In genomic region chr16:47008174-47008573, GRCh38 we compare ENCODE assay signal across 21 cellular contexts. TPM values are rescaled to one million over a fixed set of nuclear protein-coding genes. Genes with fewer than 3 reads are reported as not detected.
DNase-seq lines count a peak whose midpoint lies in the region; ATAC-seq, FAIRE-seq and TF ChIP-seq lines count a peak whose summit lies in the region.
"Had no signal": no experiment of that assay in that cellular context is flagged by ENCODE, and none has a peak within 500 bp of the region (broad histone marks: within the 10 kb centered on the region; RNA-seq: fewer than 3 reads in every experiment).

No MANE protein-coding gene starts in this region.

- CTCF ChIA-PET in IMR-90 (lab: Yijun Ruan, JAX): interaction anchor here (0.7 kb wide), 1 partner anchor 11 kb away, joined by 3 read pairs; no protein-coding TSS in a partner anchor

- H3K27ac Mint-ChIP-seq in CD14-positive monocyte: peak overlapping the region in 1 of 7 donors; percentile 16
- H3K27ac Mint-ChIP-seq in natural killer cell treated with Interleukin-12 subunit alpha and Interleukin-12 subunit beta and Interleukin-15 and Interleukin-18, amount 100 ng/mL, for 72 hours: no peak overlapping the region
- H3K27ac Mint-ChIP-seq: CD4-positive, alpha-beta T cell had no signal

- dilution Hi-C loops in IMR-90 (cut with HindIII; ENCODE audit: low sequenced_read_pairs, unreplicated experiment) (no loop called here), keratinocyte (cut with MboI; ENCODE audit: extremely low pct_ligation_motif_present, low sequenced_read_pairs) (no loop called here)

- H4K20me1 ChIP-seq in IMR-90 (ENCODE audit: insufficient read depth, low read length) (no peaks in the 10 kb centered on the region), keratinocyte (ENCODE audit: control insufficient read depth, extremely low read depth, insufficient read depth, low read length) (no peaks in the 10 kb centered on the region)

- no TSS peak for BruUV-seq in IMR-90 (replicated peaks; lab: Mats Ljungman, UMichigan)

- peak overlapping the region; percentile 81 for H2AFZ ChIP-seq in IMR-90 (replicated peaks; ENCODE audit: low read length, poor library complexity)
- H2AFZ ChIP-seq in keratinocyte (ENCODE audit: control insufficient read depth, low read length): peak overlapping the region; percentile 60

- FAIRE-seq in bronchial epithelial cell (lab: Jason Lieb, UNC) (no peak), keratinocyte (lab: Jason Lieb, UNC) (no peak)
- FAIRE-seq: A204.1, GM12892, H1, HTR-8/SVneo had no signal

- peaks cover 2% of the 10 kb centered on the region; the same call in 1 of the 2 replicates for H3K4me1 ChIP-seq in IMR-90 (ENCODE audit: control insufficient read depth, insufficient read depth, low read length)
- H3K4me1 ChIP-seq in keratinocyte (ENCODE audit: control insufficient read depth, extremely low read depth, insufficient read depth, low read length): peaks cover 4% of the 10 kb centered on the region
- H3K4me1 ChIP-seq in psoas muscle: no peaks in the 10 kb centered on the region

- no peaks in the 10 kb centered on the region for H3K4me1 Mint-ChIP-seq in CD14-positive monocyte
- H3K4me1 Mint-ChIP-seq in natural killer cell treated with Interleukin-12 subunit alpha and Interleukin-12 subunit beta and Interleukin-15 and Interleukin-18, amount 100 ng/mL, for 72 hours (ENCODE audit: low read depth in 2 of 2): no peaks in the 10 kb centered on the region

- no peak overlapping the region for H2BK120ac ChIP-seq in IMR-90 (ENCODE audit: low read depth, low read length)

- no peak for TF ChIP-seq RAD21 in IMR-90 (IDR thresholded peaks at IDR 0.05; ENCODE audit: low read length)

- H3K23ac ChIP-seq in IMR-90 (ENCODE audit: low read depth, low read length): no peak overlapping the region

- H3K14ac ChIP-seq in IMR-90 (replicated peaks; ENCODE audit: low read depth, low read length): no peak overlapping the region

- POLR2A ChIA-PET in IMR-90 (lab: Charles Lee; ENCODE audit: unreplicated experiment): interaction anchor here (0.6 kb wide), 1 partner anchor 135 kb away, joined by 3 read pairs; no protein-coding TSS in a partner anchor

- no peaks in the 10 kb centered on the region for H3K79me1 ChIP-seq in IMR-90 (ENCODE audit: low read depth in 1 of 2, low read length in 2 of 2)

- in situ Hi-C loops in ACHN (cut with HindIII; ENCODE audit: low pct_ligation_motif_present, low pct_unique_long_range_greater_than_20kb, low sequenced_read_pairs) (no loop called here), IMR-90 (cut with MboI; ENCODE audit: low sequenced_read_pairs) (no loop called here)

- H3K4me2 ChIP-seq in IMR-90 (ENCODE audit: low read depth, low read length): peak overlapping the region; percentile 12; the same call in 1 of the 2 replicates
- no peak overlapping the region for H3K4me2 ChIP-seq in keratinocyte (ENCODE audit: control insufficient read depth, extremely low read depth, insufficient read depth, low read depth, low read length)

- H2AK9ac ChIP-seq in IMR-90 (replicated peaks; ENCODE audit: low read depth, low read length, poor library complexity): no peak overlapping the region

- no peak overlapping the region for H3K4me3 ChIP-seq in IMR-90 (ENCODE audit: insufficient read depth, low read depth, low read length)
- no peak overlapping the region for H3K4me3 ChIP-seq in bronchial epithelial cell (ENCODE audit: low read depth, low read length)
- H3K4me3 ChIP-seq in keratinocyte (ENCODE audit: control insufficient read depth in 2 of 3, extremely low read depth in 1 of 3, insufficient read depth in 2 of 3, low read depth in 1 of 3, low read length in 3 of 3): no peak overlapping the region
- H3K4me3 ChIP-seq in psoas muscle: no peak overlapping the region

- peaks cover 0 to 5% (median 2%) of the 10 kb centered on the region in 3 donors for H3K27me3 Mint-ChIP-seq in CD14-positive monocyte (ENCODE audit: low read depth in 3 of 3)
- H3K27me3 Mint-ChIP-seq in natural killer cell treated with Interleukin-12 subunit alpha and Interleukin-12 subunit beta and Interleukin-15 and Interleukin-18, amount 100 ng/mL, for 72 hours: peaks cover 5 to 9% of the 10 kb centered on the region in 2 donors
- H3K27me3 Mint-ChIP-seq: CD4-positive, alpha-beta T cell had no signal

- intact Hi-C loops in IMR-90 (cut with micrococcal nuclease) (no loop called here), psoas muscle (cut with DNase I) (no loop called here), CD14-positive monocyte (cut with micrococcal nuclease) (no loop called here)

- no peak overlapping the region for H2BK5ac ChIP-seq in IMR-90 (ENCODE audit: low read depth, low read length, poor library complexity, severe bottlenecking)

- DNase-seq in ACHN (peak; percentile 3), IMR-90 (peak; percentile 25), bronchial epithelial cell (ENCODE audit: low read depth) (peak; percentile 9), keratinocyte (ENCODE audit: low read depth, low spot score) (no peak), psoas muscle (no peak), CD14-positive monocyte (ENCODE audit: low spot score) (no peak)
- DNase-seq in natural killer cell treated with Interleukin-12 subunit alpha and Interleukin-12 subunit beta and Interleukin-15 and Interleukin-18, amount 100 ng/mL, for 72 hours (ENCODE audit: low spot score): no peak
- DNase-seq: CD4-positive, alpha-beta T cell; COR-L47; DMS79; NCI-H1694; NCI-H2081; NCI-H2171; NCI-H446; NCI-H526 treated with DMSO at 0.1 percent for 48 hours; Right ventricle myocardium superior had no signal

- H2AK5ac ChIP-seq in IMR-90 (ENCODE audit: low read depth, low read length): no peak overlapping the region

- peak; percentile 32 for ATAC-seq in IMR-90 (ENCODE audit: low read depth)
- ATAC-seq in psoas muscle: no peak
- no peak for ATAC-seq in natural killer cell treated with Interleukin-12 subunit alpha and Interleukin-12 subunit beta and Interleukin-15 and Interleukin-18, amount 100 ng/mL, for 72 hours
- ATAC-seq: HCT116 had no signal

- no peak overlapping the region for H2BK20ac ChIP-seq in IMR-90 (ENCODE audit: low read depth, low read length)

- no peak overlapping the region for H4K5ac ChIP-seq in IMR-90 (ENCODE audit: low read depth, low read length)

- H3K36me3 ChIP-seq in IMR-90 (ENCODE audit: control insufficient read depth, insufficient read depth, low read length) (no peaks in the 10 kb centered on the region), bronchial epithelial cell (ENCODE audit: control insufficient read depth, insufficient read depth, low read length) (no peaks in the 10 kb centered on the region), keratinocyte (ENCODE audit: control insufficient read depth in 2 of 2, extremely low read depth in 1 of 2, insufficient read depth in 2 of 2, low read length in 2 of 2) (no peaks in the 10 kb centered on the region), psoas muscle (ENCODE audit: insufficient read depth in 1 of 2, low read depth in 1 of 2) (no peaks in the 10 kb centered on the region)

- no peak overlapping the region for H2BK15ac ChIP-seq in IMR-90 (ENCODE audit: low read depth, low read length)

- no peak overlapping the region for H3K56ac ChIP-seq in IMR-90 (ENCODE audit: extremely low read depth, insufficient read depth, low read length)

- H3K9ac ChIP-seq in IMR-90 (ENCODE audit: low read depth, low read length) (no peak overlapping the region), keratinocyte (ENCODE audit: control insufficient read depth, extremely low read depth, insufficient read depth, low read length) (no peak overlapping the region)

- no peaks in the 10 kb centered on the region for H3K9me3 ChIP-seq in IMR-90 (ENCODE audit: control insufficient read depth, insufficient read depth, low read length)
- no peaks in the 10 kb centered on the region for H3K9me3 ChIP-seq in keratinocyte (ENCODE audit: control insufficient read depth, low read depth, low read length)
- no peaks in the 10 kb centered on the region for H3K9me3 ChIP-seq in psoas muscle

- no peaks in the 10 kb centered on the region for H3K36me3 Mint-ChIP-seq in CD14-positive monocyte
- H3K36me3 Mint-ChIP-seq in natural killer cell treated with Interleukin-12 subunit alpha and Interleukin-12 subunit beta and Interleukin-15 and Interleukin-18, amount 100 ng/mL, for 72 hours: no peaks in the 10 kb centered on the region

- H3K79me2 ChIP-seq in keratinocyte (ENCODE audit: control insufficient read depth, insufficient read depth, low read length): no peaks in the 10 kb centered on the region

- no peak overlapping the region for H3K4ac ChIP-seq in IMR-90 (ENCODE audit: low read depth, low read length)

- H3K18ac ChIP-seq in IMR-90 (ENCODE audit: low read depth, low read length): no peak overlapping the region

- no peak overlapping the region for H3K4me3 Mint-ChIP-seq in CD14-positive monocyte
- H3K4me3 Mint-ChIP-seq in natural killer cell treated with Interleukin-12 subunit alpha and Interleukin-12 subunit beta and Interleukin-15 and Interleukin-18, amount 100 ng/mL, for 72 hours: no peak overlapping the region
- H3K4me3 Mint-ChIP-seq: CD4-positive, alpha-beta T cell had no signal

- H3K9me3 Mint-ChIP-seq in CD14-positive monocyte: peaks cover 0 to 5% (median 2%) of the 10 kb centered on the region in 7 donors
- H3K9me3 Mint-ChIP-seq in natural killer cell treated with Interleukin-12 subunit alpha and Interleukin-12 subunit beta and Interleukin-15 and Interleukin-18, amount 100 ng/mL, for 72 hours: no peaks in the 10 kb centered on the region
- H3K9me3 Mint-ChIP-seq: CD4-positive, alpha-beta T cell had no signal

- no peak overlapping the region for H4K91ac ChIP-seq in IMR-90 (ENCODE audit: insufficient read depth, low read depth, low read length)

- WGBS in IMR-90 (ENCODE audit: extremely low coverage in 2 of 2, insufficient read length in 1 of 2), 2 experiments: no CpG with 5 or more reads among the region's 4 CpGs
- WGBS in psoas muscle, 3 donors: 91 to 93% (median 91%) methylated on average over 4 of the region's 4 CpGs

- no peak for TF ChIP-seq POLR2A in IMR-90 (IDR thresholded peaks at IDR 0.05; ENCODE audit: low read depth, low read length)

- H3K27ac ChIP-seq in IMR-90 (ENCODE audit: insufficient read depth, low read length) (no peak overlapping the region), keratinocyte (ENCODE audit: control insufficient read depth, insufficient read depth, low read length) (no peak overlapping the region), psoas muscle (no peak overlapping the region)

- H4K8ac ChIP-seq in IMR-90 (ENCODE audit: low read depth in 2 of 2, low read length in 2 of 2): peak overlapping the region in 1 of 2 experiments; percentile 36; a peak in 1 of 4 replicates

- H3K9me1 ChIP-seq in IMR-90 (ENCODE audit: insufficient read depth, low read length) (no peaks in the 10 kb centered on the region), keratinocyte (ENCODE audit: control insufficient read depth, extremely low read depth, insufficient read depth, low read length) (no peaks in the 10 kb centered on the region)

- TF ChIP-seq CTCF in IMR-90 (conservative IDR thresholded peaks at IDR 0.05; ENCODE audit: low read depth, low read length): no peak
- no peak for TF ChIP-seq CTCF in bronchial epithelial cell (IDR thresholded peaks at IDR 0.05; ENCODE audit: insufficient read depth, low read length, severe bottlenecking)
- no peak for TF ChIP-seq CTCF in keratinocyte (optimal IDR thresholded peaks at IDR 0.05 in 1 of 3, IDR thresholded peaks at IDR 0.05 in 1 of 3, conservative IDR thresholded peaks at IDR 0.05 in 1 of 3; ENCODE audit: extremely low read depth in 1 of 3, insufficient read depth in 2 of 3, low read length in 3 of 3)
- no peak for TF ChIP-seq CTCF in psoas muscle (IDR thresholded peaks at IDR 0.05)
- no peak for TF ChIP-seq CTCF in CD14-positive monocyte (IDR thresholded peaks at IDR 0.05)

- H3K27me3 ChIP-seq in IMR-90 (ENCODE audit: control insufficient read depth, insufficient read depth, low read length) (peaks cover 2% of the 10 kb centered on the region; the same call in 1 of the 2 replicates), bronchial epithelial cell (ENCODE audit: control insufficient read depth, insufficient read depth, low read length) (no peaks in the 10 kb centered on the region), keratinocyte (ENCODE audit: control insufficient read depth, extremely low read depth, insufficient read depth, low read length) (no peaks in the 10 kb centered on the region), psoas muscle (ENCODE audit: insufficient read depth in 3 of 3, low read length in 2 of 3) (no peaks in the 10 kb centered on the region)

RNA-seq across cellular contexts. Expression of gene DNAJA2, which starts 34.7 kb away (rescaled TPM):
- 53.9 and 109 TPM in 2 replicates for total RNA-seq in IMR-90 (2012; rRNA removed)
- 13.1 and 18.6 TPM in 2 replicates for polyA plus RNA-seq in IMR-90 (2012; rRNA removed)
- polyA plus RNA-seq in IMR-90 (2012; cell fraction: cytosol; rRNA removed): 2.8 and 3.6 TPM in 2 replicates
- 1.5 and 9.1 TPM in 2 replicates for polyA plus RNA-seq in IMR-90 (2012; cell fraction: nucleus; rRNA removed; ENCODE audit: low replicate concordance)
- 92.0 and 112 TPM in 2 replicates for total RNA-seq in bronchial epithelial cell
- polyA plus RNA-seq in keratinocyte: 19.9 to 36.3 TPM (median 30.5 TPM) in 3 replicates
- 122 TPM for polyA plus RNA-seq in keratinocyte (2011; ENCODE audit: low read depth)
- polyA plus RNA-seq in keratinocyte (2011; cell fraction: cytosol; rRNA removed): 21.0 and 27.8 TPM in 2 replicates
- 15.8 and 22.9 TPM in 2 replicates for polyA plus RNA-seq in keratinocyte (2011; cell fraction: nucleus; rRNA removed)
- 63.9 and 82.6 TPM in 2 replicates for polyA plus RNA-seq in keratinocyte (2012; ENCODE audit: low replicate concordance)
- polyA minus RNA-seq in keratinocyte: 7.6 to 35.3 TPM (median 19.5 TPM) in 3 replicates
- 39.7 TPM for polyA minus RNA-seq in keratinocyte (2011; cell fraction: cytosol; rRNA and poly(A)+ RNA removed)
- 8.7 and 15.5 TPM in 2 replicates for polyA minus RNA-seq in keratinocyte (2011; cell fraction: nucleus; rRNA and poly(A)+ RNA removed)
- total RNA-seq in psoas muscle: 10 to 100 TPM; 64.3 to 96.4 (median 84.7) TPM
- 10 to 100 TPM; 68.7 to 78.5 (median 69.3) TPM for polyA plus RNA-seq in psoas muscle
- polyA plus RNA-seq in CD14-positive monocyte: 10 to 100 TPM; 62.9 to 63.4 TPM
- total RNA-seq in natural killer cell treated with Interleukin-12 subunit alpha and Interleukin-12 subunit beta and Interleukin-15 and Interleukin-18, amount 100 ng/mL, for 72 hours: 10 to 100 TPM; 54.0 to 58.4 TPM

Comparison
In these comparisons a context has a peak if more than half of its experiments do, and no peak if none do; other contexts are left out.
1. DNase-seq: peak in ACHN (single experiment), IMR-90 (single experiment) and bronchial epithelial cell (single experiment); none in keratinocyte (single experiment), psoas muscle (0 of 2), CD14-positive monocyte (single experiment) and natural killer cell treated with Interleukin-12 subunit alpha and Interleukin-12 subunit beta and Interleukin-15 and Interleukin-18, amount 100 ng/mL, for 72 hours (single experiment).